In genomic region chr1:209428241-209428921, GRCh38 we compare ENCODE assay signal across 1 cellular context.
TF ChIP-seq lines count a peak whose summit lies in the region.

No MANE protein-coding gene starts in this region.

TF ChIP-seq in K562, 482 proteins besides CTCF, POLR2A, EP300 and RAD21 (continued from another document):
- TF ChIP-seq, protein P1, sequence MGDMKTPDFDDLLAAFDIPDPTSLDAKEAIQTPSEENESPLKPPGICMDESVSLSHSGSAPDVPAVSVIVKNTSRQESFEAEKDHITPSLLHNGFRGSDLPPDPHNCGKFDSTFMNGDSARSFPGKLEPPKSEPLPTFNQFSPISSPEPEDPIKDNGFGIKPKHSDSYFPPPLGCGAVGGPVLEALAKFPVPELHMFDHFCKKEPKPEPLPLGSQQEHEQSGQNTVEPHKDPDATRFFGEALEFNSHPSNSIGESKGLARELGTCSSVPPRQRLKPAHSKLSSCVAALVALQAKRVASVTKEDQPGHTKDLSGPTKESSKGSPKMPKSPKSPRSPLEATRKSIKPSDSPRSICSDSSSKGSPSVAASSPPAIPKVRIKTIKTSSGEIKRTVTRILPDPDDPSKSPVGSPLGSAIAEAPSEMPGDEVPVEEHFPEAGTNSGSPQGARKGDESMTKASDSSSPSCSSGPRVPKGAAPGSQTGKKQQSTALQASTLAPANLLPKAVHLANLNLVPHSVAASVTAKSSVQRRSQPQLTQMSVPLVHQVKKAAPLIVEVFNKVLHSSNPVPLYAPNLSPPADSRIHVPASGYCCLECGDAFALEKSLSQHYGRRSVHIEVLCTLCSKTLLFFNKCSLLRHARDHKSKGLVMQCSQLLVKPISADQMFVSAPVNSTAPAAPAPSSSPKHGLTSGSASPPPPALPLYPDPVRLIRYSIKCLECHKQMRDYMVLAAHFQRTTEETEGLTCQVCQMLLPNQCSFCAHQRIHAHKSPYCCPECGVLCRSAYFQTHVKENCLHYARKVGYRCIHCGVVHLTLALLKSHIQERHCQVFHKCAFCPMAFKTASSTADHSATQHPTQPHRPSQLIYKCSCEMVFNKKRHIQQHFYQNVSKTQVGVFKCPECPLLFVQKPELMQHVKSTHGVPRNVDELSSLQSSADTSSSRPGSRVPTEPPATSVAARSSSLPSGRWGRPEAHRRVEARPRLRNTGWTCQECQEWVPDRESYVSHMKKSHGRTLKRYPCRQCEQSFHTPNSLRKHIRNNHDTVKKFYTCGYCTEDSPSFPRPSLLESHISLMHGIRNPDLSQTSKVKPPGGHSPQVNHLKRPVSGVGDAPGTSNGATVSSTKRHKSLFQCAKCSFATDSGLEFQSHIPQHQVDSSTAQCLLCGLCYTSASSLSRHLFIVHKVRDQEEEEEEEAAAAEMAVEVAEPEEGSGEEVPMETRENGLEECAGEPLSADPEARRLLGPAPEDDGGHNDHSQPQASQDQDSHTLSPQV (IDR thresholded peaks at IDR 0.05) = no peak
- peak; percentile 66 for TF ChIP-seq ARID1B (IDR thresholded peaks at IDR 0.05)
- 0 out of 2 replicates have a peak, but pooled peaks have one; percentile 21 for TF ChIP-seq DPF2 (IDR thresholded peaks at IDR 0.05)
- 0 out of 2 replicates have a peak, but pooled peaks have one; percentile 20 for TF ChIP-seq MECOM (CRISPR knock-in tag; IDR thresholded peaks at IDR 0.05)
- peak; percentile 66 for TF ChIP-seq SOX6 (IDR thresholded peaks at IDR 0.05)
- TF ChIP-seq ZNF165 (CRISPR knock-in tag; IDR thresholded peaks at IDR 0.05; ENCODE audit: borderline replicate concordance) = no peak
- peak; percentile 34; the same call in 1 of the 2 replicates for TF ChIP-seq TAL1 (IDR thresholded peaks at IDR 0.05)
